ENCODE assay signal across 2 cellular contexts in the genomic region with DNA sequence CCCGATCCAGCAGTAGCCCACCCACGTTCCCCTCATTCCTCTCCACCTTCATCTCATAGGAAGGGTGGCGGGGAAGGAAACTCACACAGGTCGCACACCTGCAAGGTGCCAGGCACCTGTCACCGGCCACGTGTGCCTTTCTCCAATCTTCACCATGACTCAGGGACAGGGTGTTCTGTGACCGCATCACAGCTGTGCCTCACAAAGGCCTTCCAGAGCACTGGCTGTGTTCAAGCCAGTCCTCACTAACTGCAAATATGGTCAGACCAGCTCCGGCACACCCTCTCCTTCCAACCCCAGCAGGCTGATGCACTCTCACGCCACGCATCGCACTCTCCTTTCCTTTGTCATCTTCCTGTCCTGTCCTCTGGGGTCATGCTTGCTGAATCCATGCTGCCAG.
TF ChIP-seq lines count a peak whose summit lies in the region.

No MANE protein-coding gene starts in this region.

TF ChIP-seq in GM23338, 12 proteins besides CTCF, POLR2A, EP300 and RAD21:
- TF ChIP-seq NANOG (IDR thresholded peaks at IDR 0.05; ENCODE audit: borderline replicate concordance): no peak

TF ChIP-seq in H1, 55 proteins besides CTCF, POLR2A, EP300 and RAD21:
- TF ChIP-seq GABPA (IDR thresholded peaks at IDR 0.05; ENCODE audit: borderline replicate concordance, insufficient read depth, low read length) (no peak), SP2 (IDR thresholded peaks at IDR 0.05; ENCODE audit: low read length) (no peak), JUND (IDR thresholded peaks at IDR 0.05; ENCODE audit: low read length) (no peak), CEBPB (IDR thresholded peaks at IDR 0.05; ENCODE audit: low read depth, low read length) (no peak), CHD2 (IDR thresholded peaks at IDR 0.05; ENCODE audit: low read length) (no peak)
